Comparison of ENCODE assay signal across 8 cellular contexts in genomic region chr5:58849995-58850667, GRCh38.
DNase-seq lines count a peak whose midpoint lies in the region; ATAC-seq and TF ChIP-seq lines count a peak whose summit lies in the region.

No MANE protein-coding gene starts in this region.

- H3K27me3 ChIP-seq in RWPE2 (ENCODE audit: insufficient read depth, poor library complexity, severe bottlenecking) (peaks cover 27% of the 10 kb centered on the region), sigmoid colon (no peaks in the 10 kb centered on the region)

- H3K27me3 Mint-ChIP-seq in stimulated activated naive CD8-positive, alpha-beta T cell treated with anti-CD3 and anti-CD28 coated beads, Interleukin-15, amount 100 ng/mL, for 72 hours, result peaks cover 20% of the 10 kb centered on the region
- H3K27me3 Mint-ChIP-seq in nephron (ENCODE audit: low read depth), result peaks cover 3% of the 10 kb centered on the region

- DNase-seq in stimulated activated naive CD8-positive, alpha-beta T cell treated with anti-CD3 and anti-CD28 coated beads, Interleukin-15, amount 100 ng/mL, for 72 hours, result no peak
- no peak for DNase-seq in stimulated activated naive CD8-positive, alpha-beta T cell treated with anti-CD3 and anti-CD28 coated beads, Interleukin-15, Interleukin-2, amounts not matched to agents 100 U/mL and 50 U/mL, for 24 hours
- DNase-seq in HT1080 (ENCODE audit: low read depth) (peak; percentile 36), RWPE2 (ENCODE audit: low spot score) (no peak), fibroblast of gingiva (ENCODE audit: low read depth) (peak; percentile 18), sigmoid colon (no peak)

- TF ChIP-seq EP300 in sigmoid colon (IDR thresholded peaks at IDR 0.05), result no peak

- H3K9me3 Mint-ChIP-seq in stimulated activated naive CD8-positive, alpha-beta T cell treated with anti-CD3 and anti-CD28 coated beads, Interleukin-15, amount 100 ng/mL, for 72 hours, result no peaks in the 10 kb centered on the region
- H3K9me3 Mint-ChIP-seq in nephron, result no peaks in the 10 kb centered on the region

- no peak for TF ChIP-seq POLR2A in sigmoid colon (IDR thresholded peaks at IDR 0.05)

- H3K4me3 Mint-ChIP-seq in stimulated activated naive CD8-positive, alpha-beta T cell treated with anti-CD3 and anti-CD28 coated beads, Interleukin-15, amount 100 ng/mL, for 72 hours, result no peak overlapping the region
- H3K4me3 Mint-ChIP-seq in nephron, result no peak overlapping the region

- no peaks in the 10 kb centered on the region for H3K4me1 Mint-ChIP-seq in stimulated activated naive CD8-positive, alpha-beta T cell treated with anti-CD3 and anti-CD28 coated beads, Interleukin-15, amount 100 ng/mL, for 72 hours
- H3K4me1 Mint-ChIP-seq in nephron, result peaks cover 39% of the 10 kb centered on the region

- H3K4me1 ChIP-seq in RWPE2 (ENCODE audit: insufficient read depth, poor library complexity, severe bottlenecking) (no peaks in the 10 kb centered on the region), sigmoid colon (no peaks in the 10 kb centered on the region)

- intact Hi-C loops in sigmoid colon (cut with DNase I), result no loop called here

- peak; percentile 74 for TF ChIP-seq CTCF in RWPE2 (IDR thresholded peaks at IDR 0.05; ENCODE audit: poor library complexity, severe bottlenecking)
- TF ChIP-seq CTCF in nephron (IDR thresholded peaks at IDR 0.05; ENCODE audit: unreplicated experiment in 3 of 3), result peak; percentile 60 to 70 (median 68)
- TF ChIP-seq CTCF in sigmoid colon (IDR thresholded peaks at IDR 0.05), result peak in 1 of 4 experiments; percentile 37

- H3K36me3 ChIP-seq in RWPE2 (ENCODE audit: low read depth) (no peaks in the 10 kb centered on the region), sigmoid colon (no peaks in the 10 kb centered on the region)

- H3K27ac ChIP-seq in RWPE2 (ENCODE audit: poor library complexity, severe bottlenecking), result no peak overlapping the region
- no peak overlapping the region for H3K27ac ChIP-seq in sigmoid colon

- H3K4me3 ChIP-seq in RWPE2 (ENCODE audit: severe bottlenecking) (no peak overlapping the region), sigmoid colon (no peak overlapping the region)

- H3K27ac Mint-ChIP-seq in stimulated activated naive CD8-positive, alpha-beta T cell treated with anti-CD3 and anti-CD28 coated beads, Interleukin-15, amount 100 ng/mL, for 72 hours, result no peak overlapping the region
- H3K27ac Mint-ChIP-seq in nephron, result peak overlapping the region; percentile 9 to 38 (median 33)

- H3K36me3 Mint-ChIP-seq in nephron (ENCODE audit: low read depth), result no peaks in the 10 kb centered on the region

- H3K9me3 ChIP-seq in RWPE2 (ENCODE audit: severe bottlenecking) (no peaks in the 10 kb centered on the region), sigmoid colon (no peaks in the 10 kb centered on the region)

- WGBS in sigmoid colon, 2 donors, result 13 to 32% methylated on average over 2 of the region's 2 CpGs

- ATAC-seq in stimulated activated naive CD8-positive, alpha-beta T cell treated with anti-CD3 and anti-CD28 coated beads, Interleukin-15, amount 100 ng/mL, for 72 hours, result peak; percentile 64
- ATAC-seq in stimulated activated naive CD8-positive, alpha-beta T cell treated with anti-CD3 and anti-CD28 coated beads, Interleukin-15, Interleukin-2, amounts not matched to agents 100 U/mL and 50 U/mL, for 24 hours, result no peak
- ATAC-seq in RWPE2 (ENCODE audit: low read depth) (peak; percentile 75; the same call in 2 of the 3 replicates), GM21576 (IDR thresholded peaks at IDR 0.05; ENCODE audit: unreplicated experiment) (no peak)

Comparison
In these comparisons a context has a peak if more than half of its experiments do, and no peak if none do; other contexts are left out.
1. ATAC-seq: peak in stimulated activated naive CD8-positive, alpha-beta T cell treated with anti-CD3 and anti-CD28 coated beads, Interleukin-15, amount 100 ng/mL, for 72 hours (single experiment) and RWPE2 (single experiment); none in stimulated activated naive CD8-positive, alpha-beta T cell treated with anti-CD3 and anti-CD28 coated beads, Interleukin-15, Interleukin-2, amounts not matched to agents 100 U/mL and 50 U/mL, for 24 hours (single experiment) and GM21576 (single experiment).
2. DNase-seq: peak in HT1080 (single experiment) and fibroblast of gingiva (single experiment); none in stimulated activated naive CD8-positive, alpha-beta T cell treated with anti-CD3 and anti-CD28 coated beads, Interleukin-15, amount 100 ng/mL, for 72 hours (0 of 2), stimulated activated naive CD8-positive, alpha-beta T cell treated with anti-CD3 and anti-CD28 coated beads, Interleukin-15, Interleukin-2, amounts not matched to agents 100 U/mL and 50 U/mL, for 24 hours (single experiment), RWPE2 (single experiment) and sigmoid colon (single experiment).
3. H3K27ac Mint-ChIP-seq: peak in nephron (3 of 3); none in stimulated activated naive CD8-positive, alpha-beta T cell treated with anti-CD3 and anti-CD28 coated beads, Interleukin-15, amount 100 ng/mL, for 72 hours (0 of 2).